ENCODE assay signal across 8 cellular contexts in genomic region chr22:50314455-50315288, GRCh38. TPM values are rescaled to one million over a fixed set of nuclear protein-coding genes. Genes with fewer than 3 reads are reported as not detected.
DNase-seq lines count a peak whose midpoint lies in the region; ATAC-seq and TF ChIP-seq lines count a peak whose summit lies in the region.

No MANE protein-coding gene starts in this region.

- no peaks in the 10 kb centered on the region for H3K9me3 Mint-ChIP-seq in activated CD4-positive, alpha-beta memory T cell treated with anti-CD3 and anti-CD28 coated beads for 36 hours

- H3K4me2 ChIP-seq in KMS-11, result peak overlapping the region; percentile 63

- ATAC-seq in GM21423 (IDR thresholded peaks at IDR 0.05; ENCODE audit: unreplicated experiment) (peak; percentile 68), left cardiac atrium (peak; percentile 43 to 56)

- H3K4me3 ChIP-seq in KMS-11 (IDR thresholded peaks at IDR 0.05; ENCODE audit: insufficient read depth, low read depth, low read length), result no peak overlapping the region

- peaks cover 11% of the 10 kb centered on the region for H3K4me1 Mint-ChIP-seq in activated CD4-positive, alpha-beta memory T cell treated with anti-CD3 and anti-CD28 coated beads for 36 hours (ENCODE audit: low read depth)

- no peaks in the 10 kb centered on the region for H3K27me3 Mint-ChIP-seq in activated CD4-positive, alpha-beta memory T cell treated with anti-CD3 and anti-CD28 coated beads for 36 hours

- intact Hi-C loops in activated CD4-positive, alpha-beta memory T cell treated with anti-CD3 and anti-CD28 coated beads for 36 hours (cut with micrococcal nuclease), result no loop called here
- intact Hi-C loops in left cardiac atrium (cut with DNase I), result no loop called here

- no peak overlapping the region; the same call in 1 of the 2 replicates for H3K9ac ChIP-seq in KMS-11

- peak overlapping the region; percentile 64; the same call in 1 of the 2 replicates for H2AFZ ChIP-seq in KMS-11 (ENCODE audit: low read depth)

- POLR2A ChIA-PET in activated CD4-positive, alpha-beta memory T cell treated with anti-CD3 and anti-CD28 coated beads for 36 hours (lab: Charles Lee), result interaction anchor here (0.6 to 1.3 kb wide), 3 partner anchors 64 to 211 kb away, joined by 3 to 5 read pairs (median 4); partner anchors contain the start of gene HDAC10

- H3K27ac Mint-ChIP-seq in activated CD4-positive, alpha-beta memory T cell treated with anti-CD3 and anti-CD28 coated beads for 36 hours, result peak overlapping the region; percentile 75

- CTCF ChIA-PET in activated CD4-positive, alpha-beta memory T cell treated with anti-CD3 and anti-CD28 coated beads for 36 hours (lab: Charles Lee), result interaction anchor here (1.1 to 3.5 kb wide), 3 partner anchors 10 to 28 kb away, joined by 4 to 12 read pairs (median 4); partner anchors contain the start of gene DENND6B

- DNase-seq in DMS79 (lab: John Stamatoyannopoulos, UW), result peak; percentile 63
- peak; percentile 89 for DNase-seq in activated CD4-positive, alpha-beta memory T cell treated with anti-CD3 and anti-CD28 coated beads for 36 hours
- DNase-seq in left cardiac atrium, result peak; percentile 54
- DNase-seq in stimulated activated CD8-positive, alpha-beta memory T cell treated with anti-CD3 and anti-CD28 coated beads, Interleukin-12 subunit alpha, Interleukin-12 subunit beta, amount 100 ng/mL, for 4 hours (ENCODE audit: low read depth), result peak; percentile 58
- DNase-seq in NCI-H2029 treated with DMSO at 0.1 percent for 48 hours (lab: John Stamatoyannopoulos, UW), result no peak
- DNase-seq in SHP77 treated with DMSO at 0.1 percent for 48 hours (lab: John Stamatoyannopoulos, UW), result no peak

- H3K27ac ChIP-seq in KMS-11, result no peak overlapping the region

- no peak for TF ChIP-seq CTCF in KMS-11 (conservative IDR thresholded peaks at IDR 0.05; ENCODE audit: low read depth, low read length)

- H3K36me3 Mint-ChIP-seq in activated CD4-positive, alpha-beta memory T cell treated with anti-CD3 and anti-CD28 coated beads for 36 hours, result no peaks in the 10 kb centered on the region

- H3K4me3 Mint-ChIP-seq in activated CD4-positive, alpha-beta memory T cell treated with anti-CD3 and anti-CD28 coated beads for 36 hours, result peak overlapping the region; percentile 73

- H3K4me1 ChIP-seq in KMS-11 (ENCODE audit: low read depth, poor library complexity, severe bottlenecking), result peaks cover 6% of the 10 kb centered on the region

- no peaks in the 10 kb centered on the region for H3K36me3 ChIP-seq in KMS-11 (ENCODE audit: insufficient read depth)

- H3K79me2 ChIP-seq in KMS-11 (ENCODE audit: insufficient read depth, low read depth), result no peaks in the 10 kb centered on the region

- no peaks in the 10 kb centered on the region for H4K20me1 ChIP-seq in KMS-11 (ENCODE audit: insufficient read depth)

- no peaks in the 10 kb centered on the region for H3K27me3 ChIP-seq in KMS-11 (ENCODE audit: insufficient read depth, low read depth)

RNA-seq across cellular contexts. Expression of gene PLXNB2, which starts 7.2 kb away (rescaled TPM):
- 1 to 10 TPM; 6.3 to 8.3 TPM for total RNA-seq in activated CD4-positive, alpha-beta memory T cell treated with anti-CD3 and anti-CD28 coated beads for 36 hours
- total RNA-seq in left cardiac atrium, result 10 to 100 TPM; 76.2 to 91.5 TPM

RNA-seq across cellular contexts. Expression of gene DENND6B, which starts 12.1 kb away (rescaled TPM):
- 1 to 10 TPM; 3.5 to 3.6 TPM for total RNA-seq in activated CD4-positive, alpha-beta memory T cell treated with anti-CD3 and anti-CD28 coated beads for 36 hours
- total RNA-seq in left cardiac atrium, result 1 to 10 TPM; 2.4 TPM

RNA-seq across cellular contexts. Expression of gene PPP6R2, which starts 28.5 kb away (rescaled TPM):
- total RNA-seq in activated CD4-positive, alpha-beta memory T cell treated with anti-CD3 and anti-CD28 coated beads for 36 hours, result 10 to 100 TPM; 41.2 to 41.7 TPM
- 10 to 100 TPM; 40.6 to 46.2 TPM for total RNA-seq in left cardiac atrium

RNA-seq across cellular contexts. Expression of gene MAPK11, which starts 44.5 kb away (rescaled TPM):
- total RNA-seq in activated CD4-positive, alpha-beta memory T cell treated with anti-CD3 and anti-CD28 coated beads for 36 hours, result 10 to 100 TPM; 23.1 to 24.6 TPM
- 10 to 100 TPM; 13.3 to 15.4 TPM for total RNA-seq in left cardiac atrium

RNA-seq across cellular contexts. Expression of gene MAPK12, which starts 53.2 kb away (rescaled TPM):
- total RNA-seq in activated CD4-positive, alpha-beta memory T cell treated with anti-CD3 and anti-CD28 coated beads for 36 hours, result 1 to 10 TPM; 9.1 to 9.7 TPM
- total RNA-seq in left cardiac atrium, result 10 to 100 TPM; 13.2 to 14.7 TPM

Comparison
In these comparisons a context has a peak if more than half of its experiments do, and no peak if none do; other contexts are left out.
1. DNase-seq: peak in DMS79 (single experiment), activated CD4-positive, alpha-beta memory T cell treated with anti-CD3 and anti-CD28 coated beads for 36 hours (single experiment), left cardiac atrium (single experiment) and stimulated activated CD8-positive, alpha-beta memory T cell treated with anti-CD3 and anti-CD28 coated beads, Interleukin-12 subunit alpha, Interleukin-12 subunit beta, amount 100 ng/mL, for 4 hours (single experiment); none in NCI-H2029 treated with DMSO at 0.1 percent for 48 hours (single experiment) and SHP77 treated with DMSO at 0.1 percent for 48 hours (single experiment).
2. RNA of gene PLXNB2, which starts 7.2 kb away (total RNA-seq): 76.2 to 91.5 TPM in left cardiac atrium; 6.3 to 8.3 TPM in activated CD4-positive, alpha-beta memory T cell treated with anti-CD3 and anti-CD28 coated beads for 36 hours; every median in the first group is over 4 times any median in the second.